8 cellular contexts compared by ENCODE assay signal in genomic region chr7:19665399-19666008, GRCh38. TPM values are rescaled to one million over a fixed set of nuclear protein-coding genes. Genes with fewer than 3 reads are reported as not detected.
DNase-seq lines count a peak whose midpoint lies in the region; ATAC-seq and TF ChIP-seq lines count a peak whose summit lies in the region.

No MANE protein-coding gene starts in this region.

- TF ChIP-seq POLR2A in heart left ventricle (IDR thresholded peaks at IDR 0.05): no peak

- peak; percentile 35 to 70 (median 58) for TF ChIP-seq CTCF in heart left ventricle (IDR thresholded peaks at IDR 0.05)
- peak; percentile 35 to 73 for TF ChIP-seq CTCF in brain (conservative IDR thresholded peaks at IDR 0.05)

- WGBS in heart left ventricle, 4 donors: 4 to 18% (median 5%) methylated on average over 1 of the region's 1 CpG

- no peaks in the 10 kb centered on the region for H3K36me3 ChIP-seq in heart left ventricle

- no peak overlapping the region for H3K27ac ChIP-seq in heart left ventricle

- no peaks in the 10 kb centered on the region for H3K9me3 ChIP-seq in heart left ventricle

- intact Hi-C loops in heart left ventricle (cut with DNase I) (loop anchor here in 6 of 10 donors (5.0 to 10.0 kb wide), 6 partner anchors 541 to 1991 kb away; no protein-coding TSS in a partner anchor), Right ventricle myocardium inferior (cut with DNase I) (loop anchor here (10.0 kb wide), 2 partner anchors 1311 to 1981 kb away; no protein-coding TSS in a partner anchor)

- H3K4me3 Mint-ChIP-seq in brain: no peak overlapping the region

- no peaks in the 10 kb centered on the region for H3K36me3 Mint-ChIP-seq in brain

- H3K4me1 Mint-ChIP-seq in brain: no peaks in the 10 kb centered on the region

- no peak for DNase-seq in heart left ventricle
- DNase-seq in Right ventricle myocardium inferior (ENCODE audit: missing footprints): no peak
- DNase-seq in NCI-H2196 treated with DMSO at 0.1 percent for 48 hours (lab: John Stamatoyannopoulos, UW; ENCODE audit: unreplicated experiment): peak; percentile 29
- peak; percentile 25 to 38 for DNase-seq in lung microvascular endothelial cell (ENCODE audit: low read depth in 2 of 2)
- DNase-seq in C1 segment of cervical spinal cord (lab: John Stamatoyannopoulos, UW): no peak
- no peak for DNase-seq in ecto neural progenitor cell (ENCODE audit: low spot score)

- peak overlapping the region in 1 of 5 experiments; percentile 3 for H3K27ac Mint-ChIP-seq in brain

- peaks cover 12% of the 10 kb centered on the region for H3K27me3 Mint-ChIP-seq in brain

- peaks cover 0 to 2% (median 0%) of the 10 kb centered on the region in 9 donors for H3K27me3 ChIP-seq in heart left ventricle

- H3K9me3 Mint-ChIP-seq in brain: no peaks in the 10 kb centered on the region

- no peak overlapping the region for H3K4me3 ChIP-seq in heart left ventricle

- no peaks in the 10 kb centered on the region for H3K4me1 ChIP-seq in heart left ventricle

- ATAC-seq in heart left ventricle (no peak), Right ventricle myocardium inferior (no peak), HG02973 (IDR thresholded peaks at IDR 0.05; ENCODE audit: unreplicated experiment) (peak; percentile 45)

RNA-seq across cellular contexts. Expression of gene POLR1F, which starts 43.3 kb away (rescaled TPM):
- total RNA-seq in heart left ventricle: 10 to 100 TPM in 5 of 9 donors, 1 to 10 TPM in 4; 6.5 to 12.4 (median 10.3) TPM
- 10 to 100 TPM in 1 of 2 donors, 1 to 10 TPM in 1; 4.6 to 10.6 TPM for polyA plus RNA-seq in heart left ventricle
- total RNA-seq in Right ventricle myocardium inferior: 10.8 TPM
- 2.6 TPM for polyA plus RNA-seq in brain (ENCODE audit: insufficient read depth, low read depth, low replicate concordance)
- total RNA-seq in lung microvascular endothelial cell: 15.5 and 20.0 TPM in 2 replicates

Comparison
In these comparisons a context has a peak if more than half of its experiments do, and no peak if none do; other contexts are left out.
1. DNase-seq: peak in NCI-H2196 treated with DMSO at 0.1 percent for 48 hours (single experiment) and lung microvascular endothelial cell (2 of 2); none in heart left ventricle (0 of 5), Right ventricle myocardium inferior (single experiment), C1 segment of cervical spinal cord (0 of 14) and ecto neural progenitor cell (single experiment).